In the genomic region with DNA sequence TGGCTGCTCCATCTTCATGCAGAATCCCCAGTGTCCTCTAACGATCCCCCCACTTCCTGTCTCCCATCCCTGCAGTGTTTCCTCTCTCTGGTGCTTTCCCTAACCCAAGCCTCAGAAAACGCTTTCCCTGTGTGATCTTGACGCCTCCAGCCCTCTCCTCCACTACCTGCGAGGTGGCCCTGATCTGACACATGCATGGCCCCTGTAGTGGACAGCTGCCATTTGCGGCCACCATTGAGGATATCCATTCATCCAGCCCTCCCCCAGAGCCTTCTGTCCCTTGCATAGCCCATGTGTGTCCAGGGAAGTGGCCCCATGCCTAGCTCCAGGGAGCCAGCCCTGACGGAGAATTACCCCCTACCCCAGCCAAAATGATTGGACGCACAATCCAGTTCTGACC, we compare ENCODE assay signal across 1 cellular context.
TF ChIP-seq lines count a peak whose summit lies in the region.

No MANE protein-coding gene starts in this region.

TF ChIP-seq in GM12878, 131 proteins besides CTCF, POLR2A, EP300 and RAD21:
- peak; percentile 45; the same call in 1 of the 2 replicates for TF ChIP-seq POLR2AphosphoS2 (IDR thresholded peaks at IDR 0.05; ENCODE audit: low read depth, low read length)
- TF ChIP-seq MTA2 (IDR thresholded peaks at IDR 0.05; ENCODE audit: low read depth) = no peak
